ENCODE assay signal across 13 cellular contexts in the genomic region with DNA sequence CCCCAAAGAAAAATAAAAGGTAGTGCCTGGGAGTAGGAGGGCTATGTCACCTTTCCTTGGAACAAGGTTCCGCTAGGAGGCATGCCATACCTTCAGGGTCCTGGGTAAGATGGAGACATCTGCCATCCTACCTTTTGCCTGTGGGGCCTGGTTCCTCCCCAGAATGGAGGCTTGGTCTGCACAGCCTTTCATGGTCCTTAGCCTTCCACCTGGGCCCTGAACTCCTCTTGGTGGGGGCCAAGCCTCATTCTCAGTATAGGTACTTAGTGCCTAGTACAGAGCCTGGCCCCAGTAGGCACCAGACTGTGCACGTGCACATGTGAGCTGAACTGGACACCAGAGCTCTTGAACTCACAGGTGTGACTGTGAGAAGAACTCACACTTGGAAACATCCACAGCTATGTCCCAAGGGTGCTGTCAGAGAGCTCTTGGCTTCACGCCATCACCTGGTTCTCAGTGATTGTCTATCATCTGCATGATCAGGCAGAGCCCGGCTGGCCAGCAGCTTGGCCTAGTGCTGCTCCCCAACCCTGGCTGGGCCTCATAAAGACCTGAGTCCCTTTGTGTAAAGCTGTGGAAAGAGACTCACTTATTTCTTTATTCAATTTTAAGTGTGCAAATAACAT.
DNase-seq lines count a peak whose midpoint lies in the region; ATAC-seq and TF ChIP-seq lines count a peak whose summit lies in the region.
"Had no signal": no experiment of that assay in that cellular context is flagged by ENCODE, and none has a peak within 500 bp of the region (broad histone marks: within the 10 kb centered on the region; RNA-seq: fewer than 3 reads in every experiment).

No MANE protein-coding gene starts in this region.

- H3K4me3 Mint-ChIP-seq in natural killer cell treated with Interleukin-12 subunit alpha and Interleukin-12 subunit beta and Interleukin-15 and Interleukin-18, amount 100 ng/mL, for 72 hours: no peak overlapping the region
- no peak overlapping the region for H3K4me3 Mint-ChIP-seq in natural killer cell

- H3K27ac ChIP-seq in ascending aorta: peak overlapping the region; percentile 58 to 61
- H3K27ac ChIP-seq: parathyroid adenoma had no signal

- peaks cover 47 to 55% of the 10 kb centered on the region in 2 donors for H3K4me1 Mint-ChIP-seq in natural killer cell treated with Interleukin-12 subunit alpha and Interleukin-12 subunit beta and Interleukin-15 and Interleukin-18, amount 100 ng/mL, for 72 hours (ENCODE audit: low read depth in 2 of 2)
- peaks cover 36% of the 10 kb centered on the region in 2 donors for H3K4me1 Mint-ChIP-seq in natural killer cell

- no peak for ATAC-seq in natural killer cell treated with Interleukin-12 subunit alpha and Interleukin-12 subunit beta and Interleukin-15 and Interleukin-18, amount 100 ng/mL, for 72 hours
- ATAC-seq in natural killer cell: no peak
- ATAC-seq in activated CD4-positive, CD25-positive, alpha-beta regulatory T cell treated with anti-CD3 and anti-CD28 coated beads, Interleukin-2, amount 50 U/mL, for 24 hours: no peak
- ATAC-seq in HG03095 (IDR thresholded peaks at IDR 0.05; ENCODE audit: unreplicated experiment): no peak

- H3K36me3 Mint-ChIP-seq in natural killer cell treated with Interleukin-12 subunit alpha and Interleukin-12 subunit beta and Interleukin-15 and Interleukin-18, amount 100 ng/mL, for 72 hours: peaks cover 12% of the 10 kb centered on the region
- H3K36me3 Mint-ChIP-seq in natural killer cell: no peaks in the 10 kb centered on the region
- H3K36me3 Mint-ChIP-seq: CD4-positive, alpha-beta memory T cell had no signal

- intact Hi-C loops in natural killer cell (cut with micrococcal nuclease) (loop anchor here (10.0 kb wide), 1 partner anchor 142 kb away; the partner anchor contains the start of gene SOCS1), ascending aorta (cut with DNase I) (no loop called here)

- H3K9me3 ChIP-seq in ascending aorta: no peaks in the 10 kb centered on the region

- no peaks in the 10 kb centered on the region for H3K27me3 Mint-ChIP-seq in natural killer cell treated with Interleukin-12 subunit alpha and Interleukin-12 subunit beta and Interleukin-15 and Interleukin-18, amount 100 ng/mL, for 72 hours
- no peaks in the 10 kb centered on the region for H3K27me3 Mint-ChIP-seq in natural killer cell (ENCODE audit: low read depth in 2 of 2)
- H3K27me3 Mint-ChIP-seq: CD4-positive, alpha-beta memory T cell had no signal

- no peak for DNase-seq in natural killer cell treated with Interleukin-12 subunit alpha and Interleukin-12 subunit beta and Interleukin-15 and Interleukin-18, amount 100 ng/mL, for 72 hours (ENCODE audit: low spot score)
- DNase-seq in natural killer cell: no peak
- DNase-seq in NCI-H2107 treated with DMSO at 0.1 percent for 48 hours (lab: John Stamatoyannopoulos, UW; ENCODE audit: unreplicated experiment): peak; percentile 55
- DNase-seq in ascending aorta (ENCODE audit: low spot score in 2 of 2): no peak
- no peak for DNase-seq in ACHN
- DNase-seq in activated CD4-positive, CD25-positive, alpha-beta regulatory T cell (lab: John Stamatoyannopoulos, UW): no peak
- DNase-seq: CD4-positive, alpha-beta memory T cell; hippocampal formation; mesendoderm; stimulated activated CD4-positive, alpha-beta T cell treated with anti-CD3 and anti-CD28 coated beads, Interleukin-15, amount 100 ng/mL, for 24 hours had no signal

- H3K4me1 ChIP-seq in ascending aorta: peaks cover 15 to 38% of the 10 kb centered on the region in 2 donors
- H3K4me1 ChIP-seq: parathyroid adenoma had no signal

- TF ChIP-seq CTCF in natural killer cell (IDR thresholded peaks at IDR 0.05): no peak
- TF ChIP-seq CTCF in ascending aorta (IDR thresholded peaks at IDR 0.05): no peak

- in situ Hi-C loops in ACHN (cut with HindIII; ENCODE audit: low pct_ligation_motif_present, low pct_unique_long_range_greater_than_20kb, low sequenced_read_pairs): no loop called here

- H3K27me3 ChIP-seq in ascending aorta: no peaks in the 10 kb centered on the region

- H3K4me3 ChIP-seq in ascending aorta: no peak overlapping the region

- H3K27ac Mint-ChIP-seq in natural killer cell treated with Interleukin-12 subunit alpha and Interleukin-12 subunit beta and Interleukin-15 and Interleukin-18, amount 100 ng/mL, for 72 hours: peak overlapping the region; percentile 90 to 92
- no peak overlapping the region for H3K27ac Mint-ChIP-seq in natural killer cell

- H3K36me3 ChIP-seq in ascending aorta: no peaks in the 10 kb centered on the region

- no peaks in the 10 kb centered on the region for H3K9me3 Mint-ChIP-seq in natural killer cell treated with Interleukin-12 subunit alpha and Interleukin-12 subunit beta and Interleukin-15 and Interleukin-18, amount 100 ng/mL, for 72 hours
- H3K9me3 Mint-ChIP-seq in natural killer cell: no peaks in the 10 kb centered on the region

Comparison
In these comparisons a context has a peak if more than half of its experiments do, and no peak if none do; other contexts are left out.
1. H3K27ac Mint-ChIP-seq: peak in natural killer cell treated with Interleukin-12 subunit alpha and Interleukin-12 subunit beta and Interleukin-15 and Interleukin-18, amount 100 ng/mL, for 72 hours (2 of 2); none in natural killer cell (0 of 2).